In the genomic region with DNA sequence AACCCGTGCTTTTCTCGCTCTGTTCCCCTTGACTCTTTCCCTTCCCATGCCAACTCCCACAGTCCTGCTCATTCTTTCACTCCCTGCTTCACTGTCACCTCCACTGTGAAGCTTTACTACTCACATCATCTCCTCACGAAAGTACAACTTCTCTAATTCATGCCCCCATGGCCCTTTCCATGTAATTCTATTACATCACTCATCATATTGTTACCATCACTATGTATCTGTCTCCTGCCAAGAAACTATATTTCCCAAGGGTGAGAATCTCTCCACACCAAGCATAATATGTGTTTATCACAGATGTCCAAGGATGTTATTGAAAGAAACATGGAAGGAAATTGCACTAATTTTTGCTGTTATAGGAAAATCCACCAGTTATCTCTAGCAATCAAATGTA, we compare ENCODE assay signal across 29 cellular contexts.
"Had no signal": no experiment of that assay in that cellular context is flagged by ENCODE, and none has a peak within 500 bp of the region (broad histone marks: within the 10 kb centered on the region; RNA-seq: fewer than 3 reads in every experiment).

No MANE protein-coding gene starts in this region.

- ATAC-seq: activated CD8-positive, alpha-beta T cell treated with anti-CD3 and anti-CD28 coated beads, Interleukin-2, amount 10 ng/mL, durations not matched to agents 7 days and 5 days; Panc1; Right ventricle myocardium inferior; WTC11 had no signal

- DNase-seq: activated CD4-positive, alpha-beta T cell treated with anti-CD3 and anti-CD28 coated beads for 48 hours; activated CD4-positive, alpha-beta T cell treated with anti-CD3 and anti-CD28 coated beads, Interleukin-2, amount 50 U/mL, for 4 hours; activated CD4-positive, CD25-positive, alpha-beta regulatory T cell treated with anti-CD3 and anti-CD28 coated beads, Interleukin-2, amount 50 U/mL, for 72 hours; activated CD8-positive, alpha-beta memory T cell treated with anti-CD3 and anti-CD28 coated beads, Interleukin-2, amount 50 U/mL, for 48 hours; activated CD8-positive, alpha-beta T cell treated with anti-CD3 and anti-CD28 coated beads, Interleukin-2, amount 10 ng/mL, durations not matched to agents 7 days and 5 days; activated naive CD4-positive, alpha-beta T cell treated with anti-CD3 and anti-CD28 coated beads, Interleukin-2, amount 50 U/mL, for 16 hours; activated naive CD8-positive, alpha-beta T cell treated with anti-CD3 and anti-CD28 coated beads, Interleukin-2, amount 10 ng/mL, durations not matched to agents 7 days and 5 days; activated T-cell treated with anti-CD3 and anti-CD28 coated beads, Interleukin-2, amount 50 U/mL, for 1 hour; adrenal gland; anterior cingulate cortex; KG1; MV-4-11; NCI-H1092 treated with DMSO at 0.1 percent for 48 hours; NCI-H1417 treated with DMSO at 0.1 percent for 48 hours; NCI-H1694; NCI-H2029; NCI-H345; NCI-H510A; NCI-H526 treated with DMSO at 0.1 percent for 48 hours; NCI-H82; NK-92 treated with Interleukin-12 subunit alpha and Interleukin-12 subunit beta, amount 100 ng/mL, for 24 hours; OCI-M1; RPMI8226; T-helper 9 cell had no signal

- H3K4me3 Mint-ChIP-seq: activated CD8-positive, alpha-beta T cell treated with anti-CD3 and anti-CD28 coated beads, Interleukin-2, amount 10 ng/mL, durations not matched to agents 7 days and 5 days; activated naive CD8-positive, alpha-beta T cell treated with anti-CD3 and anti-CD28 coated beads, Interleukin-2, amount 10 ng/mL, durations not matched to agents 7 days and 5 days; T-helper 1 cell treated with Interleukin-12 subunit alpha and Interleukin-12 subunit beta and Interleukin-4 antibody, amounts not matched to agents 30 μg/mL and 1 μg/mL, for 36 hours; WTC11 had no signal

- H3K9me3 ChIP-seq: adrenal gland, breast epithelium had no signal

- H3K36me3 Mint-ChIP-seq: activated naive CD8-positive, alpha-beta T cell treated with anti-CD3 and anti-CD28 coated beads, Interleukin-2, amount 10 ng/mL, durations not matched to agents 7 days and 5 days had no signal

- H3K27ac Mint-ChIP-seq: activated CD8-positive, alpha-beta T cell treated with anti-CD3 and anti-CD28 coated beads, Interleukin-2, amount 10 ng/mL, durations not matched to agents 7 days and 5 days; activated naive CD8-positive, alpha-beta T cell treated with anti-CD3 and anti-CD28 coated beads, Interleukin-2, amount 10 ng/mL, durations not matched to agents 7 days and 5 days; T-helper 1 cell treated with Interleukin-12 subunit alpha and Interleukin-12 subunit beta and Interleukin-4 antibody, amounts not matched to agents 30 μg/mL and 1 μg/mL, for 36 hours; WTC11 had no signal

- H3K4me3 ChIP-seq: adrenal gland, breast epithelium had no signal

- H3K9me3 Mint-ChIP-seq: T-helper 1 cell treated with Interleukin-12 subunit alpha and Interleukin-12 subunit beta and Interleukin-4 antibody, amounts not matched to agents 30 μg/mL and 1 μg/mL, for 36 hours had no signal
